1 cellular context compared by ENCODE assay signal in genomic region chr11:64675417-64676252, GRCh38.
TF ChIP-seq lines count a peak whose summit lies in the region.

No MANE protein-coding gene starts in this region.

TF ChIP-seq in WTC11, 78 proteins besides CTCF, POLR2A, EP300 and RAD21 (continued from another document):
- TF ChIP-seq AFF4 (CRISPR knock-in tag; IDR thresholded peaks at IDR 0.05; ENCODE audit: borderline replicate concordance): no peak
- TF ChIP-seq ATF2 (CRISPR knock-in tag; IDR thresholded peaks at IDR 0.05; ENCODE audit: borderline replicate concordance, low read depth): no peak
